ENCODE assay signal across 23 cellular contexts in genomic region chr2:54818226-54818625, GRCh38.
"Had no signal": no experiment of that assay in that cellular context is flagged by ENCODE, and none has a peak within 500 bp of the region (broad histone marks: within the 10 kb centered on the region; RNA-seq: fewer than 3 reads in every experiment).

No MANE protein-coding gene starts in this region.

- H3K4me1 ChIP-seq: left ventricle myocardium inferior, right atrium auricular region, stomach, testis, thyroid gland, transverse colon, upper lobe of left lung, vagina had no signal

- ATAC-seq: mucosa of descending colon; naive thymus-derived CD4-positive, alpha-beta T cell; natural killer cell treated with Interleukin-12 subunit alpha and Interleukin-12 subunit beta and Interleukin-15 and Interleukin-18, amount 100 ng/mL, for 72 hours; sciatic nerve; stimulated activated naive B cell treated with anti-CD40 and anti-IgM and Interleukin-4, amounts not matched to agents 10 μg/mL and 1 μg/mL and 100 μg/mL, for 72 hours; stimulated activated naive CD8-positive, alpha-beta T cell treated with anti-CD3 and anti-CD28 coated beads, Interleukin-15, Interleukin-2, amounts not matched to agents 100 U/mL and 50 U/mL, for 24 hours had no signal

- H3K9me3 ChIP-seq: left ventricle myocardium inferior, mucosa of descending colon, ovary, right atrium auricular region, stomach, testis, thyroid gland, transverse colon, upper lobe of left lung, vagina had no signal

- H3K27me3 ChIP-seq: ovary, right atrium auricular region, stomach, testis, thyroid gland, transverse colon, upper lobe of left lung, vagina had no signal

- H3K36me3 ChIP-seq: left ventricle myocardium inferior, ovary, right atrium auricular region, stomach, thyroid gland, transverse colon, upper lobe of left lung, vagina had no signal

- H3K27ac ChIP-seq: left ventricle myocardium inferior, ovary, right atrium auricular region, skin epidermis, stomach, testis, thyroid gland, transverse colon, upper lobe of left lung, vagina had no signal

- DNase-seq: islet precursor cell; left ventricle myocardium inferior; midbrain; mucosa of descending colon; naive thymus-derived CD4-positive, alpha-beta T cell; ovary; stimulated activated CD4-positive, alpha-beta T cell treated with anti-CD3 and anti-CD28 coated beads, Interleukin-12 subunit alpha, Interleukin-12 subunit beta, amount 100 ng/mL, for 4 hours; stimulated activated CD4-positive, alpha-beta T cell treated with anti-CD3 and anti-CD28 coated beads, Interleukin-15, amount 100 ng/mL, for 24 hours; stimulated activated CD4-positive, alpha-beta T cell treated with anti-CD3 and anti-CD28 coated beads, Interleukin-2, amount 100 ng/mL, for 24 hours; stimulated activated CD4-positive, alpha-beta T cell treated with anti-CD3 and anti-CD28 coated beads, Interleukin-4, amount 100 ng/mL, for 1 hour; stimulated activated naive B cell treated with anti-CD40 and anti-IgM and Interleukin-4, amounts not matched to agents 10 μg/mL and 1 μg/mL and 100 μg/mL, for 72 hours; stimulated activated naive CD8-positive, alpha-beta T cell treated with anti-CD3 and anti-CD28 coated beads, Interleukin-15, Interleukin-2, amounts not matched to agents 100 U/mL and 50 U/mL, for 24 hours; stomach; testis; thyroid gland; transverse colon; upper lobe of left lung had no signal

- H3K4me3 ChIP-seq: left ventricle myocardium inferior, lung, mucosa of descending colon, ovary, right atrium auricular region, skin epidermis, stomach, testis, thyroid gland, transverse colon, upper lobe of left lung, vagina had no signal
